In the genomic region with DNA sequence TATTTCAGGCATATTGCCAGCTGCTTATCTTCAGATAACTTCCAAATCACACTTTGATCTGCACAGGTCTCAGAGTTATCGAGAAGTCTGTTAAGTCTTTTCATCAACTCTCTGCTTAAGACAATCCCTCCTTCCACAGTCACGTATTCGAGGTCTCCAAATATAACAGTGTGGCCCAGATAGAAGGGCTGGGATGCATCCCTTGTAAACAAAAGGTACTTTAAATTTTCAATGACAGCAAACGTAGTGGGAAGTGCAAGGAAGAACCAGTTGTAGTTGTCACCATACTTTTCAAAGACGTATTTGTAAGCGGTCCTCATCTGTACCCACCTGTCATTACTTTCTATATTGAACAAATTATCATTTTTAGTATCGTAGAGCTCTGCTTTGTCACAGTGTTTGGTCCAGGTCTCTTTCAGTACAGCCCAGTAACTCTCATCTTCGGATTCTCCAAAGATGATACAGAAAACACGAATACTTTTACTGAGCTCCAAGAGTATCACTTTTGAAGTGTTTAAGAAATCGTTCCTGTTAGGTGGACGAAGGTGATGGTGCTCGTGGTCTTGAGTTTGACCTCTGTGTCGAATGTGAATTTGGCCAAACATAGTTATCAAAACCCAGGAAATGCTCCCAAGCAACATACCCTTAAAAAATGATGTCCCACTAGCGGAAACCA, we compare ENCODE assay signal across 8 cellular contexts. TPM values are rescaled to one million over a fixed set of nuclear protein-coding genes. Genes with fewer than 3 reads are reported as not detected.
DNase-seq lines count a peak whose midpoint lies in the region; ATAC-seq and TF ChIP-seq lines count a peak whose summit lies in the region.

No MANE protein-coding gene starts in this region.

- H3K9me3 ChIP-seq in breast epithelium (no peaks in the 10 kb centered on the region), lower lobe of right lung (no peaks in the 10 kb centered on the region), upper lobe of right lung (no peaks in the 10 kb centered on the region)

- H3K4me3 ChIP-seq in breast epithelium (peak overlapping the region; percentile 46 to 72 (median 64)), lower lobe of right lung (peak overlapping the region; percentile 50), upper lobe of right lung (peak overlapping the region; percentile 47)

- no peaks in the 10 kb centered on the region for H3K36me3 ChIP-seq in breast epithelium
- peaks cover 4% of the 10 kb centered on the region for H3K36me3 ChIP-seq in lower lobe of right lung
- no peaks in the 10 kb centered on the region for H3K36me3 ChIP-seq in upper lobe of right lung

- no peak for TF ChIP-seq POLR2A in breast epithelium (IDR thresholded peaks at IDR 0.05)

- H3K36me3 Mint-ChIP-seq in activated naive CD4-positive, alpha-beta T cell treated with anti-CD3 and anti-CD28 coated beads, Interleukin-2, amount 50 U/mL, for 24 hours = peaks cover 15% of the 10 kb centered on the region
- peaks cover 6 to 14% of the 10 kb centered on the region in 2 donors for H3K36me3 Mint-ChIP-seq in activated naive CD4-positive, alpha-beta T cell treated with anti-CD3 and anti-CD28 coated beads, Interleukin-2, amount 50 U/mL, for 72 hours

- H3K4me1 ChIP-seq in breast epithelium (no peaks in the 10 kb centered on the region), lower lobe of right lung (no peaks in the 10 kb centered on the region), upper lobe of right lung (peaks cover 7% of the 10 kb centered on the region)

- no peak for ATAC-seq in activated naive CD4-positive, alpha-beta T cell treated with anti-CD3 and anti-CD28 coated beads, Interleukin-2, amount 50 U/mL, for 72 hours
- no peak for ATAC-seq in lower lobe of right lung
- ATAC-seq in upper lobe of right lung = no peak

- no peak for DNase-seq in activated naive CD4-positive, alpha-beta T cell treated with anti-CD3 and anti-CD28 coated beads, Interleukin-2, amount 50 U/mL, for 72 hours (ENCODE audit: low spot score in 2 of 2)
- DNase-seq in breast epithelium (ENCODE audit: low spot score in 2 of 2) = no peak
- no peak for DNase-seq in lower lobe of right lung
- DNase-seq in upper lobe of right lung = no peak
- no peak for DNase-seq in hypothalamus (lab: John Stamatoyannopoulos, UW)
- DNase-seq in GM19238 (ENCODE audit: insufficient read length, low spot score) = no peak
- no peak for DNase-seq in NCI-H524 (lab: John Stamatoyannopoulos, UW)

- H3K27ac Mint-ChIP-seq in activated naive CD4-positive, alpha-beta T cell treated with anti-CD3 and anti-CD28 coated beads, Interleukin-2, amount 50 U/mL, for 24 hours = no peak overlapping the region
- H3K27ac Mint-ChIP-seq in activated naive CD4-positive, alpha-beta T cell treated with anti-CD3 and anti-CD28 coated beads, Interleukin-2, amount 50 U/mL, for 72 hours = no peak overlapping the region

- TF ChIP-seq CTCF in breast epithelium (IDR thresholded peaks at IDR 0.05) = no peak
- TF ChIP-seq CTCF in lower lobe of right lung (IDR thresholded peaks at IDR 0.05) = no peak
- TF ChIP-seq CTCF in upper lobe of right lung (IDR thresholded peaks at IDR 0.05) = no peak

- H3K4me1 Mint-ChIP-seq in activated naive CD4-positive, alpha-beta T cell treated with anti-CD3 and anti-CD28 coated beads, Interleukin-2, amount 50 U/mL, for 24 hours = peaks cover 6% of the 10 kb centered on the region

- H3K9me3 Mint-ChIP-seq in activated naive CD4-positive, alpha-beta T cell treated with anti-CD3 and anti-CD28 coated beads, Interleukin-2, amount 50 U/mL, for 24 hours = peaks cover 17% of the 10 kb centered on the region
- peaks cover 3 to 9% of the 10 kb centered on the region in 2 donors for H3K9me3 Mint-ChIP-seq in activated naive CD4-positive, alpha-beta T cell treated with anti-CD3 and anti-CD28 coated beads, Interleukin-2, amount 50 U/mL, for 72 hours

- peak overlapping the region; percentile 45 to 52 for H3K27ac ChIP-seq in breast epithelium
- H3K27ac ChIP-seq in lower lobe of right lung = no peak overlapping the region
- no peak overlapping the region for H3K27ac ChIP-seq in upper lobe of right lung

- H3K4me3 Mint-ChIP-seq in activated naive CD4-positive, alpha-beta T cell treated with anti-CD3 and anti-CD28 coated beads, Interleukin-2, amount 50 U/mL, for 24 hours = peak overlapping the region; percentile 53

- H3K27me3 Mint-ChIP-seq in activated naive CD4-positive, alpha-beta T cell treated with anti-CD3 and anti-CD28 coated beads, Interleukin-2, amount 50 U/mL, for 24 hours = peaks cover 17% of the 10 kb centered on the region

- no peaks in the 10 kb centered on the region for H3K27me3 ChIP-seq in breast epithelium
- no peaks in the 10 kb centered on the region for H3K27me3 ChIP-seq in lower lobe of right lung (ENCODE audit: low read depth)
- no peaks in the 10 kb centered on the region for H3K27me3 ChIP-seq in upper lobe of right lung

- intact Hi-C loops in breast epithelium (cut with DNase I; ENCODE audit: low total_unique reads) (no loop called here), lower lobe of right lung (cut with DNase I) (no loop called here), upper lobe of right lung (cut with DNase I) (no loop called here)

RNA-seq across cellular contexts. Expression of gene C1GALT1C1L, which starts 0.4 kb away (rescaled TPM):
- total RNA-seq in activated naive CD4-positive, alpha-beta T cell treated with anti-CD3 and anti-CD28 coated beads, Interleukin-2, amount 50 U/mL, for 72 hours = under 1 TPM in 1 of 2 donors, not detected in 1; 0.21 TPM
- total RNA-seq in breast epithelium (1 to 10 TPM; 2.0 to 2.9 (median 2.0) TPM), lower lobe of right lung (0.44 TPM), upper lobe of right lung (0.35 TPM)

RNA-seq across cellular contexts. Expression of gene PLEKHH2, which starts 38.7 kb away (rescaled TPM):
- 1 to 10 TPM; 2.4 to 8.6 TPM for total RNA-seq in activated naive CD4-positive, alpha-beta T cell treated with anti-CD3 and anti-CD28 coated beads, Interleukin-2, amount 50 U/mL, for 72 hours
- total RNA-seq in breast epithelium = 10 to 100 TPM; 42.1 to 67.2 (median 63.5) TPM
- total RNA-seq in lower lobe of right lung = 42.0 TPM
- total RNA-seq in upper lobe of right lung = 53.8 TPM

Comparison
In these comparisons a context has a peak if more than half of its experiments do, and no peak if none do; other contexts are left out.
1. H3K27ac ChIP-seq: peak in breast epithelium (2 of 2); none in lower lobe of right lung (single experiment) and upper lobe of right lung (single experiment).
2. Peak in every context shown above with its lines, with median percentiles within 50 percentile points of each other: H3K4me3 ChIP-seq.